ENCODE assay signal across 18 cellular contexts in the genomic region with DNA sequence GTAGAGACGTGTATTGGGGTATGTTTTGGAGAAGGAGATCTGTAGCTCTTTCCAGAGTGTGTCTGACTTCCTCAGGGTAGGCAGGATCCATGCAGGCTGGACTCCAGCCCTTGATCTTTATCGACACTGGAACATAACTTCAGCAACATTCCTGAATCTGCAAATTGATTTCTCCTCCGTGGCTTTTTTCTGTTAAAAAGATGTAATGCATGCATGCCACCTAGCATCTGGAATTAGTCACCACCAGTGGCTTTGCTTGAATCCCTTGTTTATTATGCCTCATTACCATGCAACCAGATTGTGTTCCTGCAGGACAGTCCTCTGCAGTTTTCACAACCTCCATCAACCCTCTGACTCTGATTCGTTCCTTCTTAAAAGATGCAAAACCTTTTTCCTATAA.
DNase-seq lines count a peak whose midpoint lies in the region; ATAC-seq, FAIRE-seq and TF ChIP-seq lines count a peak whose summit lies in the region.
"Had no signal": no experiment of that assay in that cellular context is flagged by ENCODE, and none has a peak within 500 bp of the region (broad histone marks: within the 10 kb centered on the region; RNA-seq: fewer than 3 reads in every experiment).

No MANE protein-coding gene starts in this region.

- no peak overlapping the region for H3K4me3 ChIP-seq in K562
- H3K4me3 ChIP-seq: colonic mucosa, left ventricle myocardium inferior had no signal

- FAIRE-seq in K562 (lab: Jason Lieb, UNC) = no peak
- FAIRE-seq: G401.6 had no signal

- no peak overlapping the region for H3K4me2 ChIP-seq in K562 (ENCODE audit: insufficient read depth, low read length)

- TF ChIP-seq POLR2A in K562 (conservative IDR thresholded peaks at IDR 0.05) = no peak

- H3K9ac ChIP-seq in K562 (ENCODE audit: insufficient read depth in 1 of 2, low read depth in 2 of 2, low read length in 2 of 2) = no peak overlapping the region

- ATAC-seq in K562 (no peak), GM19395 (IDR thresholded peaks at IDR 0.05; ENCODE audit: unreplicated experiment) (no peak)
- ATAC-seq: stimulated activated memory B cell treated with anti-CD40 and anti-IgM and Interleukin-4, amounts not matched to agents 10 μg/mL and 1 μg/mL and 100 μg/mL, for 72 hours had no signal

- no peak for TF ChIP-seq EP300 in K562 (IDR thresholded peaks at IDR 0.05; ENCODE audit: low read length)

- H3K27ac ChIP-seq in K562 (ENCODE audit: extremely low read depth, low read depth, low read length) (no peak overlapping the region), caudate nucleus (ENCODE audit: low read depth, low read length) (no peak overlapping the region)
- H3K27ac ChIP-seq: colonic mucosa, left ventricle myocardium inferior had no signal

- no peaks in the 10 kb centered on the region for H3K9me3 ChIP-seq in K562 (replicated peaks; ENCODE audit: control insufficient read depth, insufficient read depth, low read depth, low read length)
- H3K9me3 ChIP-seq: BE2C, colonic mucosa, left ventricle myocardium inferior had no signal

- H2AFZ ChIP-seq in K562 (ENCODE audit: low read depth, low read length) = peak overlapping the region; percentile 43; the same call in 1 of the 2 replicates

- H3K4me1 ChIP-seq in K562 (replicated peaks in 1 of 2; ENCODE audit: control insufficient read depth in 2 of 2, insufficient read depth in 2 of 2, low read length in 2 of 2) = no peaks in the 10 kb centered on the region; a peak in 1 of 5 replicates

- BruUV-seq in K562 (replicated peaks; lab: Mats Ljungman, UMichigan) = no TSS peak

- TF ChIP-seq CTCF in AG09319 (IDR thresholded peaks at IDR 0.05; ENCODE audit: low read depth, low read length) (no peak), K562 (IDR thresholded peaks at IDR 0.05 in 2 of 3, conservative IDR thresholded peaks at IDR 0.05 in 1 of 3; ENCODE audit: insufficient read depth in 2 of 3, low read depth in 1 of 3, low read length in 3 of 3) (no peak)

- no peak for TF ChIP-seq RAD21 in K562 (CRISPR knock-in tag; conservative IDR thresholded peaks at IDR 0.05 in 1 of 2, IDR thresholded peaks at IDR 0.05 in 1 of 2)

- H4K20me1 ChIP-seq in K562 (replicated peaks; ENCODE audit: control insufficient read depth, insufficient read depth, low read length) = no peaks in the 10 kb centered on the region

- POLR2A ChIA-PET in K562 (lab: Yijun Ruan, JAX) = interaction anchor here (0.5 kb wide), 1 partner anchor 308 kb away, joined by 3 read pairs; no protein-coding TSS in a partner anchor

- intact Hi-C loops in K562 (cut with micrococcal nuclease) = no loop called here

- 9% methylated on average over 4 of the region's 4 CpGs for WGBS in K562 (ENCODE audit: insufficient coverage, low coverage, missing lambda C conversion rate)

- no peaks in the 10 kb centered on the region for H3K9me1 ChIP-seq in K562 (ENCODE audit: control insufficient read depth, insufficient read depth, low read length)

- no peaks in the 10 kb centered on the region for H3K27me3 ChIP-seq in K562 (ENCODE audit: control insufficient read depth in 2 of 2, insufficient read depth in 2 of 2, low read length in 2 of 2)
- H3K27me3 ChIP-seq: BE2C, colonic mucosa had no signal

- peak; percentile 69 for DNase-seq in AG09319 (ENCODE audit: extremely low read depth, low read depth)
- peak; percentile 36 for DNase-seq in HT-29 (ENCODE audit: low spot score)
- DNase-seq in K562 (ENCODE audit: extremely low read depth in 1 of 4, low spot score in 3 of 4) = no peak
- peak; percentile 65 for DNase-seq in kidney tubule cell (ENCODE audit: low spot score)
- no peak for DNase-seq in GDM1 (lab: John Stamatoyannopoulos, UW)
- no peak for DNase-seq in caudate nucleus (lab: John Stamatoyannopoulos, UW)
- DNase-seq in NCI-H1417 (lab: John Stamatoyannopoulos, UW) = no peak
- DNase-seq: activated naive CD4-positive, alpha-beta T cell treated with Interleukin-2 at 50 U/mL for 16 hours; BE2C; colonic mucosa; Karpas-422; left ventricle myocardium inferior; occipital lobe; stimulated activated CD4-positive, alpha-beta T cell treated with anti-CD3 and anti-CD28 coated beads, Interleukin-1b, Interleukin-23, amount 100 ng/mL, for 48 hours; T-helper 2 cell had no signal

- in situ Hi-C loops in K562 (cut with MboI) = no loop called here

- no peaks in the 10 kb centered on the region for H3K79me2 ChIP-seq in K562 (ENCODE audit: control insufficient read depth, insufficient read depth, low read length)

- CTCF ChIA-PET in K562 (lab: Yijun Ruan, JAX; ENCODE audit: low intra/inter-chr PET ratio) = no interaction called here

- no peaks in the 10 kb centered on the region for H3K36me3 ChIP-seq in K562 (ENCODE audit: control insufficient read depth, insufficient read depth, low read length)
- H3K36me3 ChIP-seq: BE2C, colonic mucosa, left ventricle myocardium inferior had no signal

TF ChIP-seq in K562, 482 proteins besides CTCF, POLR2A, EP300 and RAD21 (continues in another document):
- TF ChIP-seq, protein P1, sequence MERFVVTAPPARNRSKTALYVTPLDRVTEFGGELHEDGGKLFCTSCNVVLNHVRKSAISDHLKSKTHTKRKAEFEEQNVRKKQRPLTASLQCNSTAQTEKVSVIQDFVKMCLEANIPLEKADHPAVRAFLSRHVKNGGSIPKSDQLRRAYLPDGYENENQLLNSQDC (CRISPR knock-in tag; IDR thresholded peaks at IDR 0.05) = no peak
- TF ChIP-seq, protein P2, sequence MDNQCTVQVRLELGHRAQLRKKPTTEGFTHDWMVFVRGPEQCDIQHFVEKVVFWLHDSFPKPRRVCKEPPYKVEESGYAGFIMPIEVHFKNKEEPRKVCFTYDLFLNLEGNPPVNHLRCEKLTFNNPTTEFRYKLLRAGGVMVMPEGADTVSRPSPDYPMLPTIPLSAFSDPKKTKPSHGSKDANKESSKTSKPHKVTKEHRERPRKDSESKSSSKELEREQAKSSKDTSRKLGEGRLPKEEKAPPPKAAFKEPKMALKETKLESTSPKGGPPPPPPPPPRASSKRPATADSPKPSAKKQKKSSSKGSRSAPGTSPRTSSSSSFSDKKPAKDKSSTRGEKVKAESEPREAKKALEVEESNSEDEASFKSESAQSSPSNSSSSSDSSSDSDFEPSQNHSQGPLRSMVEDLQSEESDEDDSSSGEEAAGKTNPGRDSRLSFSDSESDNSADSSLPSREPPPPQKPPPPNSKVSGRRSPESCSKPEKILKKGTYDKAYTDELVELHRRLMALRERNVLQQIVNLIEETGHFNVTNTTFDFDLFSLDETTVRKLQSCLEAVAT (IDR thresholded peaks at IDR 0.05) = no peak
- TF ChIP-seq, protein P3, sequence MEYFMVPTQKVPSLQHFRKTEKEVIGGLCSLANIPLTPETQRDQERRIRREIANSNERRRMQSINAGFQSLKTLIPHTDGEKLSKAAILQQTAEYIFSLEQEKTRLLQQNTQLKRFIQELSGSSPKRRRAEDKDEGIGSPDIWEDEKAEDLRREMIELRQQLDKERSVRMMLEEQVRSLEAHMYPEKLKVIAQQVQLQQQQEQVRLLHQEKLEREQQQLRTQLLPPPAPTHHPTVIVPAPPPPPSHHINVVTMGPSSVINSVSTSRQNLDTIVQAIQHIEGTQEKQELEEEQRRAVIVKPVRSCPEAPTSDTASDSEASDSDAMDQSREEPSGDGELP (CRISPR knock-in tag; IDR thresholded peaks at IDR 0.05; ENCODE audit: borderline replicate concordance) = no peak
- TF ChIP-seq CBFB (CRISPR knock-in tag; IDR thresholded peaks at IDR 0.05) (no peak), NR3C1 (CRISPR knock-in tag; IDR thresholded peaks at IDR 0.05) (no peak), MBD2 (IDR thresholded peaks at IDR 0.05; ENCODE audit: borderline replicate concordance, low read depth) (no peak), HIVEP1 (CRISPR knock-in tag; IDR thresholded peaks at IDR 0.05) (no peak), MAFG (tag; conservative IDR thresholded peaks at IDR 0.05) (no peak)
- TF ChIP-seq, protein P4, sequence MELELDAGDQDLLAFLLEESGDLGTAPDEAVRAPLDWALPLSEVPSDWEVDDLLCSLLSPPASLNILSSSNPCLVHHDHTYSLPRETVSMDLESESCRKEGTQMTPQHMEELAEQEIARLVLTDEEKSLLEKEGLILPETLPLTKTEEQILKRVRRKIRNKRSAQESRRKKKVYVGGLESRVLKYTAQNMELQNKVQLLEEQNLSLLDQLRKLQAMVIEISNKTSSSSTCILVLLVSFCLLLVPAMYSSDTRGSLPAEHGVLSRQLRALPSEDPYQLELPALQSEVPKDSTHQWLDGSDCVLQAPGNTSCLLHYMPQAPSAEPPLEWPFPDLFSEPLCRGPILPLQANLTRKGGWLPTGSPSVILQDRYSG (tag; conservative IDR thresholded peaks at IDR 0.05; ENCODE audit: low read depth) = no peak
- TF ChIP-seq, protein P5, sequence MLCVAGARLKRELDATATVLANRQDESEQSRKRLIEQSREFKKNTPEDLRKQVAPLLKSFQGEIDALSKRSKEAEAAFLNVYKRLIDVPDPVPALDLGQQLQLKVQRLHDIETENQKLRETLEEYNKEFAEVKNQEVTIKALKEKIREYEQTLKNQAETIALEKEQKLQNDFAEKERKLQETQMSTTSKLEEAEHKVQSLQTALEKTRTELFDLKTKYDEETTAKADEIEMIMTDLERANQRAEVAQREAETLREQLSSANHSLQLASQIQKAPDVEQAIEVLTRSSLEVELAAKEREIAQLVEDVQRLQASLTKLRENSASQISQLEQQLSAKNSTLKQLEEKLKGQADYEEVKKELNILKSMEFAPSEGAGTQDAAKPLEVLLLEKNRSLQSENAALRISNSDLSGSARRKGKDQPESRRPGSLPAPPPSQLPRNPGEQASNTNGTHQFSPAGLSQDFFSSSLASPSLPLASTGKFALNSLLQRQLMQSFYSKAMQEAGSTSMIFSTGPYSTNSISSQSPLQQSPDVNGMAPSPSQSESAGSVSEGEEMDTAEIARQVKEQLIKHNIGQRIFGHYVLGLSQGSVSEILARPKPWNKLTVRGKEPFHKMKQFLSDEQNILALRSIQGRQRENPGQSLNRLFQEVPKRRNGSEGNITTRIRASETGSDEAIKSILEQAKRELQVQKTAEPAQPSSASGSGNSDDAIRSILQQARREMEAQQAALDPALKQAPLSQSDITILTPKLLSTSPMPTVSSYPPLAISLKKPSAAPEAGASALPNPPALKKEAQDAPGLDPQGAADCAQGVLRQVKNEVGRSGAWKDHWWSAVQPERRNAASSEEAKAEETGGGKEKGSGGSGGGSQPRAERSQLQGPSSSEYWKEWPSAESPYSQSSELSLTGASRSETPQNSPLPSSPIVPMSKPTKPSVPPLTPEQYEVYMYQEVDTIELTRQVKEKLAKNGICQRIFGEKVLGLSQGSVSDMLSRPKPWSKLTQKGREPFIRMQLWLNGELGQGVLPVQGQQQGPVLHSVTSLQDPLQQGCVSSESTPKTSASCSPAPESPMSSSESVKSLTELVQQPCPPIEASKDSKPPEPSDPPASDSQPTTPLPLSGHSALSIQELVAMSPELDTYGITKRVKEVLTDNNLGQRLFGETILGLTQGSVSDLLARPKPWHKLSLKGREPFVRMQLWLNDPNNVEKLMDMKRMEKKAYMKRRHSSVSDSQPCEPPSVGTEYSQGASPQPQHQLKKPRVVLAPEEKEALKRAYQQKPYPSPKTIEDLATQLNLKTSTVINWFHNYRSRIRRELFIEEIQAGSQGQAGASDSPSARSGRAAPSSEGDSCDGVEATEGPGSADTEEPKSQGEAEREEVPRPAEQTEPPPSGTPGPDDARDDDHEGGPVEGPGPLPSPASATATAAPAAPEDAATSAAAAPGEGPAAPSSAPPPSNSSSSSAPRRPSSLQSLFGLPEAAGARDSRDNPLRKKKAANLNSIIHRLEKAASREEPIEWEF (CRISPR knock-in tag; IDR thresholded peaks at IDR 0.05) = no peak

Comparison
In these comparisons a context has a peak if more than half of its experiments do, and no peak if none do; other contexts are left out.
1. DNase-seq: peak in AG09319 (single experiment), HT-29 (single experiment) and kidney tubule cell (single experiment); none in K562 (0 of 4), GDM1 (single experiment), caudate nucleus (0 of 61) and NCI-H1417 (0 of 3).